8 cellular contexts compared by ENCODE assay signal in the genomic region with DNA sequence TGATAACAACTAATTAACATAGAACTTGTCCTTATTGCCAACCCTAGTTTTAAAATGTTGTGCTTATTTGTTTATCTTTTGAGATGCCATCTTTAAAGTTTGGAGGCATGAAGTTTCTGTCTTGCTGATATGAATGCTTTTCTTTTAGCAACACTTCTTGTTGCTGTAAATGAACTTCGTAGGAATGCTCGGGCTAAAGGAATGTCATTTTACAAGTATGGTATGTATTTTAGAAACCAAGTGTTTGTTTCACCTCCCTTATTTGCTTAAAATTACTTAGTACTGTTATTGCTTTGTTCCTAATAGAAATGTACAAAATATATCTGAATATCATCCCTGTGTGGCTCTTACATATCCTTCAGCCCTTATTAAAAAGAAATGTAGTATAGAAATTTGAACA.
"Had no signal": no experiment of that assay in that cellular context is flagged by ENCODE, and none has a peak within 500 bp of the region (broad histone marks: within the 10 kb centered on the region; RNA-seq: fewer than 3 reads in every experiment).

No MANE protein-coding gene starts in this region.

- DNase-seq: IMR-90, KBM-7, KG1 had no signal

- ATAC-seq: HepG2, K562 had no signal

- H3K4me3 ChIP-seq: K562 had no signal

- H3K27ac ChIP-seq: HL-60 had no signal

- H3K4me3 Mint-ChIP-seq: IgD-negative memory B cell had no signal

- FAIRE-seq: HepG2, HTR-8/SVneo, K562 had no signal

- H3K9me3 Mint-ChIP-seq: IgD-negative memory B cell had no signal

- H3K27me3 Mint-ChIP-seq: IgD-negative memory B cell had no signal

- H3K4me1 Mint-ChIP-seq: IgD-negative memory B cell had no signal

- H3K27ac Mint-ChIP-seq: IgD-negative memory B cell had no signal
